Comparison of ENCODE assay signal across 35 cellular contexts in genomic region chr7:144004703-144005102, GRCh38. TPM values are rescaled to one million over a fixed set of nuclear protein-coding genes. Genes with fewer than 3 reads are reported as not detected.
"Had no signal": no experiment of that assay in that cellular context is flagged by ENCODE, and none has a peak within 500 bp of the region (broad histone marks: within the 10 kb centered on the region; RNA-seq: fewer than 3 reads in every experiment).

No MANE protein-coding gene starts in this region.

- ATAC-seq: PC-3 had no signal

- H3K9me3 ChIP-seq: MG63, SJSA1, SK-N-SH had no signal

- H3K36me3 ChIP-seq: MG63, Peyer's patch, SJSA1 had no signal

- H3K4me2 ChIP-seq: SK-N-SH had no signal

- H3K27me3 ChIP-seq: MG63, Peyer's patch, SJSA1 had no signal

- H3K4me3 ChIP-seq: MG63, Peyer's patch, SJSA1 had no signal

- H3K9ac ChIP-seq: SK-N-SH had no signal

- DNase-seq: Kasumi-1; MG63; NCI-H1048; NCI-H1092 treated with DMSO at 0.1 percent for 48 hours; NCI-H1105 treated with DMSO at 0.1 percent for 48 hours; NCI-H1417; NCI-H1436; NCI-H146; NCI-H1694; NCI-H187; NCI-H1930; NCI-H2029 treated with DMSO at 0.1 percent for 48 hours; NCI-H2081 treated with DMSO at 0.1 percent for 48 hours; NCI-H2107; NCI-H2171; NCI-H226; NCI-H446 treated with DMSO at 0.1 percent for 48 hours; NCI-H510A; NCI-H524; NCI-H526; NCI-H69; NCI-H748 treated with DMSO at 0.1 percent for 48 hours; NCI-H82; NK-92 treated with Interleukin-12 subunit alpha and Interleukin-12 subunit beta, amount 100 ng/mL, for 24 hours; OCI-M1; PC-3; Peyer's patch; Right ventricle myocardium superior; RPMI8226; SHP77 treated with DMSO at 0.1 percent for 48 hours; SK-N-SH; SW 1271; T-helper 1 cell had no signal

- H3K4me1 ChIP-seq: Peyer's patch, SJSA1 had no signal

- H3K27ac ChIP-seq: Peyer's patch, SJSA1 had no signal

RNA-seq across cellular contexts. Expression of gene OR6B1, which starts 4.6 kb away (rescaled TPM):
- total RNA-seq: M059J, PC-3, Peyer's patch, Right ventricle myocardium superior, SJSA1 had no signal
- polyA plus RNA-seq: SK-N-SH had no signal

RNA-seq across cellular contexts. Expression of gene OR2A5, which starts 44.0 kb away (rescaled TPM):
- total RNA-seq: M059J, PC-3, Peyer's patch, Right ventricle myocardium superior, SJSA1 had no signal
- polyA plus RNA-seq: SK-N-SH had no signal

RNA-seq across cellular contexts. Expression of gene OR2F1, which starts 50.1 kb away (rescaled TPM):
- total RNA-seq: M059J, PC-3, Peyer's patch, Right ventricle myocardium superior, SJSA1 had no signal
